In the genomic region with DNA sequence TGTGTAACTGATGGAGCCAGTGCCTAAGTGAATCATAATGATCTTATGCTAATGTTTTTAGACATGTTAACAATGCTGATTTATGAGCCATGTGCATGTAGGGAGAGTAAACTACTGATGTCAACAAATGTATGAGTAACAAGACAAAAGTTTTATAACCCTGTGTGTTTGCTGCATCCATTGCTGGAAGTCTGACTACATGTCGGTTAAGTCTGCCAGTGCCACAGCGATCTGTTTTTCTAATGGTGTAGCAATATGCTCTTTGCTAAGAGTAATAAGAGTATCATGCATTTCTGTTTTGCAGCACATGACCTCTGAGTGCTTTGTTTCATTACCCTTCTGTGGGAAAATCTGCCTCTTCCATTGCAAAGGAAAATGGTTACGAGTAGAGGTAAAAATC, we compare ENCODE assay signal across 18 cellular contexts. TPM values are rescaled to one million over a fixed set of nuclear protein-coding genes. Genes with fewer than 3 reads are reported as not detected.
DNase-seq lines count a peak whose midpoint lies in the region; TF ChIP-seq lines count a peak whose summit lies in the region.
"Had no signal": no experiment of that assay in that cellular context is flagged by ENCODE, and none has a peak within 500 bp of the region (broad histone marks: within the 10 kb centered on the region; RNA-seq: fewer than 3 reads in every experiment).

No MANE protein-coding gene starts in this region.

- no peaks in the 10 kb centered on the region for H3K9me3 Mint-ChIP-seq in activated naive CD4-positive, alpha-beta T cell treated with anti-CD3 and anti-CD28 coated beads for 36 hours
- H3K9me3 Mint-ChIP-seq: immature natural killer cell, nephron progenitor cell had no signal

- H3K27me3 ChIP-seq in MG63: no peaks in the 10 kb centered on the region

- H3K9me3 ChIP-seq in MG63: no peaks in the 10 kb centered on the region
- H3K9me3 ChIP-seq: psoas muscle, thoracic aorta had no signal

- H3K36me3 Mint-ChIP-seq in activated naive CD4-positive, alpha-beta T cell treated with anti-CD3 and anti-CD28 coated beads for 36 hours (ENCODE audit: low read depth): peaks cover 17% of the 10 kb centered on the region

- CTCF ChIA-PET in activated naive CD4-positive, alpha-beta T cell treated with anti-CD3 and anti-CD28 coated beads for 36 hours (lab: Charles Lee): interaction anchor here (1.9 kb wide), 1 partner anchor 123 kb away, joined by 10 read pairs; no protein-coding TSS in a partner anchor

- H3K27me3 Mint-ChIP-seq in activated naive CD4-positive, alpha-beta T cell treated with anti-CD3 and anti-CD28 coated beads for 36 hours (ENCODE audit: low read depth): no peaks in the 10 kb centered on the region

- no peak overlapping the region for H3K27ac Mint-ChIP-seq in activated naive CD4-positive, alpha-beta T cell treated with anti-CD3 and anti-CD28 coated beads for 36 hours
- H3K27ac Mint-ChIP-seq: immature natural killer cell, nephron progenitor cell had no signal

- no peak overlapping the region for H3K27ac ChIP-seq in epithelial cell of prostate
- H3K27ac ChIP-seq: psoas muscle, thoracic aorta had no signal

- no peaks in the 10 kb centered on the region for H3K4me1 Mint-ChIP-seq in activated naive CD4-positive, alpha-beta T cell treated with anti-CD3 and anti-CD28 coated beads for 36 hours (ENCODE audit: low read depth)
- H3K4me1 Mint-ChIP-seq: immature natural killer cell, nephron progenitor cell had no signal

- no peak overlapping the region for H3K4me3 ChIP-seq in MG63
- H3K4me3 ChIP-seq: psoas muscle, thoracic aorta had no signal

- TF ChIP-seq POLR2A in erythroblast (IDR thresholded peaks at IDR 0.05; ENCODE audit: low read length): no peak

- no peak overlapping the region for H3K4me3 Mint-ChIP-seq in activated naive CD4-positive, alpha-beta T cell treated with anti-CD3 and anti-CD28 coated beads for 36 hours
- H3K4me3 Mint-ChIP-seq: immature natural killer cell, nephron progenitor cell had no signal

- no peaks in the 10 kb centered on the region for H3K36me3 ChIP-seq in MG63

- intact Hi-C loops in activated naive CD4-positive, alpha-beta T cell treated with anti-CD3 and anti-CD28 coated beads for 36 hours (cut with micrococcal nuclease): no loop called here

- DNase-seq in EL: peak; percentile 66
- peak; percentile 9 for DNase-seq in MG63
- peak; percentile 74 for DNase-seq in epithelial cell of prostate (ENCODE audit: low read depth, low spot score)
- DNase-seq in myocyte (ENCODE audit: low read depth): peak; percentile 3
- DNase-seq in activated effector memory CD4-positive, alpha-beta T cell treated with Interleukin-2 at 50 U/mL for 16 hours: no peak
- no peak for DNase-seq in HT-29 (ENCODE audit: low spot score)
- DNase-seq in activated naive CD4-positive, alpha-beta T cell treated with anti-CD3 and anti-CD28 coated beads for 36 hours: no peak
- no peak for DNase-seq in erythroblast (lab: John Stamatoyannopoulos, UW)
- DNase-seq: cortex of kidney; DMS79 treated with DMSO at 0.1 percent for 48 hours; immature natural killer cell; NCI-H446 treated with DMSO at 0.1 percent for 48 hours; nephron progenitor cell; psoas muscle; SHP77; stimulated activated CD4-positive, alpha-beta T cell treated with anti-CD3 and anti-CD28 coated beads, Interleukin-12 subunit alpha, Interleukin-12 subunit beta, amount 100 ng/mL, for 4 hours; T-helper 2 cell had no signal

RNA-seq across cellular contexts. Expression of a gene that starts 26.4 kb away (rescaled TPM):
- total RNA-seq in MG63 (2014; rRNA removed; shearing (Covaris generic); ENCODE audit: low replicate concordance): 0.47 TPM in 1 of 2 replicates, not detected in the other
- 48.8 and 60.3 TPM in 2 replicates for total RNA-seq in myocyte
- 48.2 TPM for polyA plus RNA-seq in myocyte (2012)
- not detected in 2 replicates for total RNA-seq in HT-29 (2014; rRNA removed; shearing (Covaris generic))
- total RNA-seq in activated naive CD4-positive, alpha-beta T cell treated with anti-CD3 and anti-CD28 coated beads for 36 hours: 1 to 10 TPM; 1.2 to 1.4 TPM

Comparison
In these comparisons a context has a peak if more than half of its experiments do, and no peak if none do; other contexts are left out.
1. DNase-seq: peak in EL (single experiment), MG63 (single experiment), epithelial cell of prostate (single experiment) and myocyte (single experiment); none in activated effector memory CD4-positive, alpha-beta T cell treated with Interleukin-2 at 50 U/mL for 16 hours (single experiment), HT-29 (single experiment), activated naive CD4-positive, alpha-beta T cell treated with anti-CD3 and anti-CD28 coated beads for 36 hours (single experiment) and erythroblast (0 of 2).
2. RNA of a gene that starts 26.4 kb away (total RNA-seq): 48.8 to 60.3 TPM in myocyte; 1.2 to 1.4 TPM in activated naive CD4-positive, alpha-beta T cell treated with anti-CD3 and anti-CD28 coated beads for 36 hours, not detected in HT-29 and 0.47 TPM in MG63; every median in the first group is over 10 times any median in the second.